In the genomic region with DNA sequence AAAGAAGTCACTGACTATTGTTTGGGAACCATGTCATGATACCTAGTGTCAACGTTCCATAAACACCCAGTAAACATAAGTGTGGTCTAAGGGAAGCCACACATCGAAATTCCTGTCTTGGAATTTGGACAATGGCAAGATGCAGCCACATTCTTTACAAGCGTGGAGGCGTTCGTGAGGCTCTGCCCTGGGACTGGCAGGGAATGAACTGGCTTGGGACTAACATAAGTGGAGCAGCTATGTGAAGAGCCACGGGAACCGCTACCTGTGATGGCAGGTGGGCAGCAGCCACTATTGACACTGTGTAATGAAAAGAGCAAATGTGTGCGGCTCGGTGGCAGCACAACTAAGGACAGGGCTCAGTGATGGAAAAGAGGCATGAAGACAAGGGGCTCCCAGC, we compare ENCODE assay signal across 1 cellular context.
TF ChIP-seq lines count a peak whose summit lies in the region.

No MANE protein-coding gene starts in this region.

TF ChIP-seq in WTC11, 78 proteins besides CTCF, POLR2A, EP300 and RAD21 (continued from another document):
- TF ChIP-seq ZBTB43 (CRISPR knock-in tag; IDR thresholded peaks at IDR 0.05) (no peak), ESRRA (CRISPR knock-in tag; IDR thresholded peaks at IDR 0.05; ENCODE audit: borderline replicate concordance) (no peak), ATF1 (CRISPR knock-in tag; IDR thresholded peaks at IDR 0.05) (no peak), ATF2 (CRISPR knock-in tag; IDR thresholded peaks at IDR 0.05; ENCODE audit: borderline replicate concordance, low read depth) (no peak), TEAD1 (CRISPR knock-in tag; IDR thresholded peaks at IDR 0.05) (no peak), MYBL2 (CRISPR knock-in tag; IDR thresholded peaks at IDR 0.05) (no peak), GABPB1 (CRISPR knock-in tag; IDR thresholded peaks at IDR 0.05) (no peak), E2F4 (CRISPR knock-in tag; IDR thresholded peaks at IDR 0.05; ENCODE audit: borderline replicate concordance, low read depth) (no peak), OVOL2 (CRISPR knock-in tag; IDR thresholded peaks at IDR 0.05; ENCODE audit: borderline replicate concordance) (no peak)
